Comparison of ENCODE assay signal across 8 cellular contexts in the genomic region with DNA sequence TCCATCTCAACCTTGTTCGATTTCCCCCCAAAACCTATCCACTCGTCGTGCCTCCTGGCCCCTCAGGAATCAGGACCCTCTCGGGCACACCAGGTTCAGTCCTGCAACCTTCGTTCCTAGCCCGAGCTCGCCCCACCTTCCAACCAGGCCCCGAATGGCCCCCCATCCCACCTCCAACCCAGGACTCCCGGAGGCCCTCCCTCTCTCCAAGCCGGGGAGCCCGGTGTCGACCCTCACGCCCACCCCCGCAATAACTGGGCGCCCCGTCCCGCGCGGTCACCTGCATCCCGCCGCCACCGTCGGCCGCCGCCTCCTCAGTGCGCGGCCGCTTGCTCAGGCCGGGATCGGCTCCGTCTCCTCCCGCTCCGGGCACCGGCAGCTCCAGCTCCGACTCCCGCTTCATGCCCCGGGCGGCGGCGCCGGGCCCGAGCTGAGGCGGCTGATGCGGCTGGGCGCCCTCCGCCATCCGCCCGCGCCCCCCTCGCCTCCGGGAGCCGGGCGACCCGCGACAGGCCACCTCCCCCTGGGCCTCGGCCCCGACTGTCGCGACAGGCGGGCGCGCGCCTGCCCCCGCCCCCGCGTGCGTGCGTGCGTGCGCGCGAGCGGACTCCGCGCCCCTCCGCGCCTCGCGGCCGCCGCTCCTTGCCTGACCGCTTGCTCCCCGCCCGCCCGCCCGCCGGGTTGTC. TPM values are rescaled to one million over a fixed set of nuclear protein-coding genes. Genes with fewer than 3 reads are reported as not detected.
DNase-seq lines count a peak whose midpoint lies in the region; ATAC-seq, FAIRE-seq and TF ChIP-seq lines count a peak whose summit lies in the region.

No MANE protein-coding gene starts in this region.

- H3K4me1 Mint-ChIP-seq in stimulated activated naive CD8-positive, alpha-beta T cell treated with anti-CD3 and anti-CD28 coated beads, Interleukin-15, amount 100 ng/mL, for 72 hours: peaks cover 17% of the 10 kb centered on the region

- H3K27ac Mint-ChIP-seq in stimulated activated naive CD8-positive, alpha-beta T cell treated with anti-CD3 and anti-CD28 coated beads, Interleukin-15, amount 100 ng/mL, for 72 hours: no peak overlapping the region

- FAIRE-seq in bronchial epithelial cell (lab: Jason Lieb, UNC): no peak

- no peaks in the 10 kb centered on the region for H3K27me3 ChIP-seq in bronchial epithelial cell (ENCODE audit: control insufficient read depth, insufficient read depth, low read length)

- ATAC-seq in left lobe of liver: peak; percentile 44
- peak; percentile 48 for ATAC-seq in stimulated activated naive CD8-positive, alpha-beta T cell treated with anti-CD3 and anti-CD28 coated beads, Interleukin-15, amount 100 ng/mL, for 72 hours
- no peak for ATAC-seq in HG03025 (IDR thresholded peaks at IDR 0.05; ENCODE audit: low FRiP score, unreplicated experiment)
- ATAC-seq in GM18498 (IDR thresholded peaks at IDR 0.05; ENCODE audit: unreplicated experiment): no peak

- H3K27me3 Mint-ChIP-seq in stimulated activated naive CD8-positive, alpha-beta T cell treated with anti-CD3 and anti-CD28 coated beads, Interleukin-15, amount 100 ng/mL, for 72 hours: peaks cover 13% of the 10 kb centered on the region

- TF ChIP-seq CTCF in bronchial epithelial cell (IDR thresholded peaks at IDR 0.05; ENCODE audit: insufficient read depth, low read length, severe bottlenecking): no peak

- peak overlapping the region; percentile 65 to 85 for H3K4me3 Mint-ChIP-seq in stimulated activated naive CD8-positive, alpha-beta T cell treated with anti-CD3 and anti-CD28 coated beads, Interleukin-15, amount 100 ng/mL, for 72 hours

- peak in 2 of 3 donors; percentile 2 to 14 for DNase-seq in stimulated activated CD4-positive, alpha-beta T cell treated with anti-CD3 and anti-CD28 coated beads, Interleukin-12 subunit alpha, Interleukin-12 subunit beta, amount 100 ng/mL, for 48 hours (ENCODE audit: low read depth in 2 of 3, low spot score in 1 of 3)
- no peak for DNase-seq in stimulated activated CD4-positive, alpha-beta T cell treated with anti-CD3 and anti-CD28 coated beads, Interleukin-4, amount 100 ng/mL, for 24 hours
- DNase-seq in NCI-H2171 (lab: John Stamatoyannopoulos, UW) (peak; percentile 72), bronchial epithelial cell (ENCODE audit: low read depth) (no peak), left lobe of liver (ENCODE audit: low spot score) (no peak)
- no peak for DNase-seq in stimulated activated naive CD8-positive, alpha-beta T cell treated with anti-CD3 and anti-CD28 coated beads, Interleukin-15, amount 100 ng/mL, for 72 hours

- peak overlapping the region; percentile 93 for H3K4me3 ChIP-seq in bronchial epithelial cell (ENCODE audit: low read depth, low read length)

- no peaks in the 10 kb centered on the region for H3K9me3 Mint-ChIP-seq in stimulated activated naive CD8-positive, alpha-beta T cell treated with anti-CD3 and anti-CD28 coated beads, Interleukin-15, amount 100 ng/mL, for 72 hours

- H3K36me3 ChIP-seq in bronchial epithelial cell (ENCODE audit: control insufficient read depth, insufficient read depth, low read length): no peaks in the 10 kb centered on the region

RNA-seq across cellular contexts. Expression of a gene that starts 0.5 kb away (rescaled TPM):
- total RNA-seq in bronchial epithelial cell: 69.5 and 101 TPM in 2 replicates
- total RNA-seq in left lobe of liver: 25.5 TPM

Comparison
In these comparisons a context has a peak if more than half of its experiments do, and no peak if none do; other contexts are left out.
1. DNase-seq: peak in stimulated activated CD4-positive, alpha-beta T cell treated with anti-CD3 and anti-CD28 coated beads, Interleukin-12 subunit alpha, Interleukin-12 subunit beta, amount 100 ng/mL, for 48 hours (2 of 3) and NCI-H2171 (single experiment); none in stimulated activated CD4-positive, alpha-beta T cell treated with anti-CD3 and anti-CD28 coated beads, Interleukin-4, amount 100 ng/mL, for 24 hours (single experiment), bronchial epithelial cell (single experiment), left lobe of liver (single experiment) and stimulated activated naive CD8-positive, alpha-beta T cell treated with anti-CD3 and anti-CD28 coated beads, Interleukin-15, amount 100 ng/mL, for 72 hours (0 of 2).
2. ATAC-seq: peak in left lobe of liver (single experiment) and stimulated activated naive CD8-positive, alpha-beta T cell treated with anti-CD3 and anti-CD28 coated beads, Interleukin-15, amount 100 ng/mL, for 72 hours (single experiment); none in HG03025 (single experiment) and GM18498 (single experiment).